Comparison of ENCODE assay signal across 22 cellular contexts in genomic region chr9:134712243-134712642, GRCh38.
A peak's percentile ranks its signal among the peaks of the same experiment; 100 is the strongest.
DNase-seq lines count a peak whose midpoint lies in the region; ATAC-seq and TF ChIP-seq lines count a peak whose summit lies in the region.
"Had no signal": no experiment of that assay in that cellular context is flagged by ENCODE, and none has a peak within 500 bp of the region (broad histone marks: within the 10 kb centered on the region; RNA-seq: fewer than 3 reads in every experiment).

No MANE protein-coding gene starts in this region.

- ATAC-seq in CD4-positive, alpha-beta T cell (ENCODE audit: poor library complexity): no peak
- ATAC-seq in HG02938 (IDR thresholded peaks at IDR 0.05; ENCODE audit: unreplicated experiment): no peak
- no peak for ATAC-seq in GM21576 (IDR thresholded peaks at IDR 0.05; ENCODE audit: unreplicated experiment)
- ATAC-seq: left colon, PC-3 had no signal

- H3K4me1 ChIP-seq in effector memory CD4-positive, alpha-beta T cell (ENCODE audit: control insufficient read depth, insufficient read depth, low read length, poor library complexity, severe bottlenecking): no peaks in the 10 kb centered on the region
- no peaks in the 10 kb centered on the region for H3K4me1 ChIP-seq in smooth muscle cell (ENCODE audit: low read depth)

- no peak overlapping the region for H3K4me3 Mint-ChIP-seq in CD4-positive, alpha-beta T cell
- H3K4me3 Mint-ChIP-seq: CD14-positive monocyte had no signal

- H3K9ac ChIP-seq in smooth muscle cell (ENCODE audit: low read depth): no peak overlapping the region
- H3K9ac ChIP-seq: GM23248 had no signal

- TF ChIP-seq CTCF in CD4-positive, alpha-beta T cell (IDR thresholded peaks at IDR 0.05): no peak
- TF ChIP-seq CTCF in smooth muscle cell (IDR thresholded peaks at IDR 0.05; ENCODE audit: borderline replicate concordance, insufficient read depth, poor library complexity, severe bottlenecking): no peak

- peaks cover 2% of the 10 kb centered on the region for H3K9me3 Mint-ChIP-seq in CD4-positive, alpha-beta T cell

- peaks cover 100% of the 10 kb centered on the region for H4K20me1 ChIP-seq in smooth muscle cell (ENCODE audit: low read depth)

- H2AFZ ChIP-seq in smooth muscle cell (ENCODE audit: low read depth): no peak overlapping the region
- H2AFZ ChIP-seq: GM23248 had no signal

- no peak overlapping the region for H3K4me3 ChIP-seq in effector memory CD4-positive, alpha-beta T cell (ENCODE audit: insufficient read depth, low read depth, low read length, poor library complexity, severe bottlenecking)
- no peak overlapping the region for H3K4me3 ChIP-seq in smooth muscle cell
- H3K4me3 ChIP-seq: gastrocnemius medialis, GM23248, skin epidermis had no signal

- no peak overlapping the region for H3K4me2 ChIP-seq in smooth muscle cell

- no peaks in the 10 kb centered on the region for H3K36me3 ChIP-seq in effector memory CD4-positive, alpha-beta T cell (ENCODE audit: control insufficient read depth, insufficient read depth, low read length)
- H3K36me3 ChIP-seq in smooth muscle cell (ENCODE audit: low read depth): peaks cover 10% of the 10 kb centered on the region
- H3K36me3 ChIP-seq: gastrocnemius medialis had no signal

- CTCF ChIA-PET in CD4-positive, alpha-beta T cell (lab: Charles Lee): no interaction called here

- H3F3A ChIP-seq in smooth muscle cell (ENCODE audit: low read depth): peaks cover 81% of the 10 kb centered on the region

- no peak for DNase-seq in CD4-positive, alpha-beta T cell
- DNase-seq in EH (ENCODE audit: low read depth) (peak; percentile 21), smooth muscle cell (lab: John Stamatoyannopoulos, UW; ENCODE audit: unreplicated experiment) (no peak), SW480 (ENCODE audit: low spot score) (no peak)
- DNase-seq in effector memory CD4-positive, alpha-beta T cell: no peak
- DNase-seq: activated CD4-positive, alpha-beta T cell treated with anti-CD3 and anti-CD28 coated beads, Interleukin-2, amount 50 U/mL, for 1 hour; activated naive CD4-positive, alpha-beta T cell treated with Interleukin-2 at 50 U/mL for 16 hours; activated T-cell treated with anti-CD3 and anti-CD28 coated beads, Interleukin-2, amount 50 U/mL, for 48 hours; GM23248; hypothalamus; immature natural killer cell; left colon; NCI-H510A; nucleus accumbens; PC-3; T1000; WERI-Rb-1 had no signal

- peak overlapping the region; percentile 78 for H3K27ac ChIP-seq in CD4-positive, alpha-beta T cell (ENCODE audit: low read depth, low read length)
- peak overlapping the region; percentile 63 for H3K27ac ChIP-seq in effector memory CD4-positive, alpha-beta T cell (ENCODE audit: insufficient read depth, low read length, poor library complexity, severe bottlenecking)
- H3K27ac ChIP-seq in smooth muscle cell (ENCODE audit: low read depth): peak overlapping the region; percentile 72
- H3K27ac ChIP-seq: WERI-Rb-1 had no signal

- no peaks in the 10 kb centered on the region for H3K4me1 Mint-ChIP-seq in CD4-positive, alpha-beta T cell (ENCODE audit: low read depth)
- H3K4me1 Mint-ChIP-seq: CD14-positive monocyte had no signal

- intact Hi-C loops in CD4-positive, alpha-beta T cell (cut with DNase I, micrococcal nuclease): no loop called here

- no peaks in the 10 kb centered on the region for H3K36me3 Mint-ChIP-seq in CD4-positive, alpha-beta T cell (ENCODE audit: low read depth)
- H3K36me3 Mint-ChIP-seq: CD14-positive monocyte had no signal

- peak overlapping the region; percentile 20 for H3K27ac Mint-ChIP-seq in CD4-positive, alpha-beta T cell

- no peaks in the 10 kb centered on the region for H3K27me3 Mint-ChIP-seq in CD4-positive, alpha-beta T cell

- peaks cover 95% of the 10 kb centered on the region for H3K79me2 ChIP-seq in smooth muscle cell (ENCODE audit: low read depth)

- no peaks in the 10 kb centered on the region for H3K9me3 ChIP-seq in CD4-positive, alpha-beta T cell (ENCODE audit: control insufficient read depth, low read length)
- H3K9me3 ChIP-seq in effector memory CD4-positive, alpha-beta T cell (ENCODE audit: control insufficient read depth, low read length): no peaks in the 10 kb centered on the region
- no peaks in the 10 kb centered on the region for H3K9me3 ChIP-seq in smooth muscle cell (replicated peaks; ENCODE audit: low read depth)
- H3K9me3 ChIP-seq: gastrocnemius medialis had no signal

- no CpG with 5 or more reads among the region's 2 CpGs for WGBS in smooth muscle cell (ENCODE audit: low lambda C conversion rate)

- no peaks in the 10 kb centered on the region for H3K27me3 ChIP-seq in CD4-positive, alpha-beta T cell (ENCODE audit: control insufficient read depth, insufficient read depth, low read length)
- no peaks in the 10 kb centered on the region for H3K27me3 ChIP-seq in effector memory CD4-positive, alpha-beta T cell (replicated peaks; ENCODE audit: control insufficient read depth, insufficient read depth, low read length, poor library complexity, severe bottlenecking)
- no peaks in the 10 kb centered on the region for H3K27me3 ChIP-seq in smooth muscle cell (ENCODE audit: low read depth)

- POLR2A ChIA-PET in CD4-positive, alpha-beta T cell (lab: Charles Lee): no interaction called here
